ENCODE assay signal across 17 cellular contexts in genomic region chr16:2191446-2191706, GRCh38. TPM values are rescaled to one million over a fixed set of nuclear protein-coding genes. Genes with fewer than 3 reads are reported as not detected.
"Had no signal": no experiment of that assay in that cellular context is flagged by ENCODE, and none has a peak within 500 bp of the region (broad histone marks: within the 10 kb centered on the region; RNA-seq: fewer than 3 reads in every experiment).

No MANE protein-coding gene starts in this region.

- H3K27ac Mint-ChIP-seq: endodermal cell; naive B cell; progenitor cell of endocrine pancreas; stimulated activated naive CD8-positive, alpha-beta T cell treated with anti-CD3 and anti-CD28 coated beads, Interleukin-15, Interleukin-2, amounts not matched to agents 100 ng/mL and 50 ng/mL, for 24 hours had no signal

- ATAC-seq: gastroesophageal sphincter had no signal

- H3K4me1 Mint-ChIP-seq: endodermal cell had no signal

- H3K27ac ChIP-seq: ascending aorta, coronary artery, epithelial cell of prostate, gastroesophageal sphincter, uterus had no signal

- DNase-seq: activated CD4-positive, alpha-beta T cell treated with anti-CD3 and anti-CD28 coated beads for 1 hour; activated gamma-delta T cell treated with Interleukin-2 at 50 U/mL for 16 hours; activated T-cell treated with anti-CD3 and anti-CD28 coated beads, Interleukin-2, amount 50 U/mL, for 1 hour; endodermal cell; naive B cell; stimulated activated CD4-positive, alpha-beta T cell treated with anti-CD3 and anti-CD28 coated beads, Interleukin-4, amount 100 ng/mL, for 4 hours; T-helper 9 cell; trophoblast cell; uterus had no signal

- H3K36me3 Mint-ChIP-seq: activated naive CD4-positive, alpha-beta T cell treated with anti-CD3 and anti-CD28 coated beads, Interleukin-2, amount 50 U/mL, for 24 hours; naive B cell had no signal

- H3K36me3 ChIP-seq: ascending aorta, gastroesophageal sphincter, uterus had no signal

- H3K4me3 Mint-ChIP-seq: activated naive CD4-positive, alpha-beta T cell treated with anti-CD3 and anti-CD28 coated beads, Interleukin-2, amount 50 U/mL, for 24 hours; endodermal cell; naive B cell; stimulated activated naive CD8-positive, alpha-beta T cell treated with anti-CD3 and anti-CD28 coated beads, Interleukin-15, Interleukin-2, amounts not matched to agents 100 ng/mL and 50 ng/mL, for 24 hours had no signal

- H3K9me3 Mint-ChIP-seq: activated naive CD4-positive, alpha-beta T cell treated with anti-CD3 and anti-CD28 coated beads, Interleukin-2, amount 50 U/mL, for 24 hours; endodermal cell; naive B cell; stimulated activated naive CD8-positive, alpha-beta T cell treated with anti-CD3 and anti-CD28 coated beads, Interleukin-15, Interleukin-2, amounts not matched to agents 100 ng/mL and 50 ng/mL, for 24 hours had no signal

- H3K9me3 ChIP-seq: ascending aorta, gastroesophageal sphincter, uterus had no signal

- H3K4me3 ChIP-seq: ascending aorta, coronary artery, gastroesophageal sphincter, lung, uterus had no signal

RNA-seq across cellular contexts. Expression of gene CASKIN1, which starts 5.0 kb away (rescaled TPM):
- total RNA-seq: ascending aorta had no signal
